2 cellular contexts compared by ENCODE assay signal in the genomic region with DNA sequence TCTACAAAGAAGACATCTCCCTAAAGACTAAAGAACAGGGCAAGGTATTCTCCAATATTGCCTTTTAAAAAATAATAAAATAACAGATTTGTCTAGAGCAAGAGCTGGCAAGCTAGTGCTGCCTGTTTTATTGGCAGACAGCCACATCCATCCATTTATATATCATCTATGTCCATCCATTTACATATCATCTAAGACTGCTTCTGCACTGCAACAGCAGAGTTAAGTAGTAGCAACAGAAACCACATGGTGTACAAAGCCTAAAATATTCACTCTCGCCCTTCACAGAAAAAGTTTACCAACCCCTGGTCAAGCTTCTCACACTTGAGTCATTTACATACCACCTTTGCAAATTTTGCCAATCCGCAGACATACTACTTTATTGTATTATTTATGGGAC.
TF ChIP-seq lines count a peak whose summit lies in the region.

No MANE protein-coding gene starts in this region.

TF ChIP-seq in HepG2, 621 proteins besides CTCF, POLR2A, EP300 and RAD21:
- no peak for TF ChIP-seq ZNF138 (CRISPR knock-in tag; IDR thresholded peaks at IDR 0.05; ENCODE audit: low read depth)
- no peak for TF ChIP-seq XBP1 (CRISPR knock-in tag; IDR thresholded peaks at IDR 0.05)
- TF ChIP-seq, protein P1, sequence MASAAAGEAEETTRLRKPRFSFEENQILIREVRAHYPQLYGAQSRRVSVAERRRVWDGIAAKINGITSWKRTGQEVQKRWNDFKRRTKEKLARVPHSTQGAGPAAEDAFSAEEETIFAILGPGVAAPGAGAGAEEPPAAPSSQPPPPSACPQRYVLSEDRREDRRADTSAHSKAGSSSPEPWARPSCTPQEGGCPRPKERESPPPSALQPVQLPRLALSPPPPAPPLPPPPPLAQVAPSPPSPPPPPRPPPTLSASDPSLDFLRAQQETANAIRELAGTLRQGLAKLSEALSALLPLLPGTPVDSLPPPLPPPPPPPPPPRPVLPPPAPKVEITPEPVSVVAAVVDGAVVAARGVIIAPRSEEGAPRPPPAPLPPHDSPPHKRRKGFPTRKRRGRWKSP (CRISPR knock-in tag; IDR thresholded peaks at IDR 0.05) = no peak
- TF ChIP-seq RBFOX2 (IDR thresholded peaks at IDR 0.05; ENCODE audit: low read depth, low read length) = no peak
- TF ChIP-seq, protein P2, sequence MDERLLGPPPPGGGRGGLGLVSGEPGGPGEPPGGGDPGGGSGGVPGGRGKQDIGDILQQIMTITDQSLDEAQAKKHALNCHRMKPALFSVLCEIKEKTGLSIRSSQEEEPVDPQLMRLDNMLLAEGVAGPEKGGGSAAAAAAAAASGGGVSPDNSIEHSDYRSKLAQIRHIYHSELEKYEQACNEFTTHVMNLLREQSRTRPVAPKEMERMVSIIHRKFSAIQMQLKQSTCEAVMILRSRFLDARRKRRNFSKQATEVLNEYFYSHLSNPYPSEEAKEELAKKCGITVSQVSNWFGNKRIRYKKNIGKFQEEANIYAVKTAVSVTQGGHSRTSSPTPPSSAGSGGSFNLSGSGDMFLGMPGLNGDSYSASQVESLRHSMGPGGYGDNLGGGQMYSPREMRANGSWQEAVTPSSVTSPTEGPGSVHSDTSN (CRISPR knock-in tag; IDR thresholded peaks at IDR 0.05) = no peak
- TF ChIP-seq KDM5A (IDR thresholded peaks at IDR 0.05; ENCODE audit: borderline replicate concordance, low read length) = no peak
- TF ChIP-seq POLR2AphosphoS5 (IDR thresholded peaks at IDR 0.05; ENCODE audit: low read depth, low read length) = peak; percentile 35; the same call in 1 of the 2 replicates

TF ChIP-seq in WTC11, 78 proteins besides CTCF, POLR2A, EP300 and RAD21:
- TF ChIP-seq TP53 (CRISPR knock-in tag; IDR thresholded peaks at IDR 0.05) = no peak
- TF ChIP-seq, protein P3, sequence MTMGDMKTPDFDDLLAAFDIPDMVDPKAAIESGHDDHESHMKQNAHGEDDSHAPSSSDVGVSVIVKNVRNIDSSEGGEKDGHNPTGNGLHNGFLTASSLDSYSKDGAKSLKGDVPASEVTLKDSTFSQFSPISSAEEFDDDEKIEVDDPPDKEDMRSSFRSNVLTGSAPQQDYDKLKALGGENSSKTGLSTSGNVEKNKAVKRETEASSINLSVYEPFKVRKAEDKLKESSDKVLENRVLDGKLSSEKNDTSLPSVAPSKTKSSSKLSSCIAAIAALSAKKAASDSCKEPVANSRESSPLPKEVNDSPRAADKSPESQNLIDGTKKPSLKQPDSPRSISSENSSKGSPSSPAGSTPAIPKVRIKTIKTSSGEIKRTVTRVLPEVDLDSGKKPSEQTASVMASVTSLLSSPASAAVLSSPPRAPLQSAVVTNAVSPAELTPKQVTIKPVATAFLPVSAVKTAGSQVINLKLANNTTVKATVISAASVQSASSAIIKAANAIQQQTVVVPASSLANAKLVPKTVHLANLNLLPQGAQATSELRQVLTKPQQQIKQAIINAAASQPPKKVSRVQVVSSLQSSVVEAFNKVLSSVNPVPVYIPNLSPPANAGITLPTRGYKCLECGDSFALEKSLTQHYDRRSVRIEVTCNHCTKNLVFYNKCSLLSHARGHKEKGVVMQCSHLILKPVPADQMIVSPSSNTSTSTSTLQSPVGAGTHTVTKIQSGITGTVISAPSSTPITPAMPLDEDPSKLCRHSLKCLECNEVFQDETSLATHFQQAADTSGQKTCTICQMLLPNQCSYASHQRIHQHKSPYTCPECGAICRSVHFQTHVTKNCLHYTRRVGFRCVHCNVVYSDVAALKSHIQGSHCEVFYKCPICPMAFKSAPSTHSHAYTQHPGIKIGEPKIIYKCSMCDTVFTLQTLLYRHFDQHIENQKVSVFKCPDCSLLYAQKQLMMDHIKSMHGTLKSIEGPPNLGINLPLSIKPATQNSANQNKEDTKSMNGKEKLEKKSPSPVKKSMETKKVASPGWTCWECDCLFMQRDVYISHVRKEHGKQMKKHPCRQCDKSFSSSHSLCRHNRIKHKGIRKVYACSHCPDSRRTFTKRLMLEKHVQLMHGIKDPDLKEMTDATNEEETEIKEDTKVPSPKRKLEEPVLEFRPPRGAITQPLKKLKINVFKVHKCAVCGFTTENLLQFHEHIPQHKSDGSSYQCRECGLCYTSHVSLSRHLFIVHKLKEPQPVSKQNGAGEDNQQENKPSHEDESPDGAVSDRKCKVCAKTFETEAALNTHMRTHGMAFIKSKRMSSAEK (CRISPR knock-in tag; IDR thresholded peaks at IDR 0.05; ENCODE audit: borderline replicate concordance) = no peak
- TF ChIP-seq TEAD4 (CRISPR knock-in tag; IDR thresholded peaks at IDR 0.05) = no peak
- TF ChIP-seq, protein P4, sequence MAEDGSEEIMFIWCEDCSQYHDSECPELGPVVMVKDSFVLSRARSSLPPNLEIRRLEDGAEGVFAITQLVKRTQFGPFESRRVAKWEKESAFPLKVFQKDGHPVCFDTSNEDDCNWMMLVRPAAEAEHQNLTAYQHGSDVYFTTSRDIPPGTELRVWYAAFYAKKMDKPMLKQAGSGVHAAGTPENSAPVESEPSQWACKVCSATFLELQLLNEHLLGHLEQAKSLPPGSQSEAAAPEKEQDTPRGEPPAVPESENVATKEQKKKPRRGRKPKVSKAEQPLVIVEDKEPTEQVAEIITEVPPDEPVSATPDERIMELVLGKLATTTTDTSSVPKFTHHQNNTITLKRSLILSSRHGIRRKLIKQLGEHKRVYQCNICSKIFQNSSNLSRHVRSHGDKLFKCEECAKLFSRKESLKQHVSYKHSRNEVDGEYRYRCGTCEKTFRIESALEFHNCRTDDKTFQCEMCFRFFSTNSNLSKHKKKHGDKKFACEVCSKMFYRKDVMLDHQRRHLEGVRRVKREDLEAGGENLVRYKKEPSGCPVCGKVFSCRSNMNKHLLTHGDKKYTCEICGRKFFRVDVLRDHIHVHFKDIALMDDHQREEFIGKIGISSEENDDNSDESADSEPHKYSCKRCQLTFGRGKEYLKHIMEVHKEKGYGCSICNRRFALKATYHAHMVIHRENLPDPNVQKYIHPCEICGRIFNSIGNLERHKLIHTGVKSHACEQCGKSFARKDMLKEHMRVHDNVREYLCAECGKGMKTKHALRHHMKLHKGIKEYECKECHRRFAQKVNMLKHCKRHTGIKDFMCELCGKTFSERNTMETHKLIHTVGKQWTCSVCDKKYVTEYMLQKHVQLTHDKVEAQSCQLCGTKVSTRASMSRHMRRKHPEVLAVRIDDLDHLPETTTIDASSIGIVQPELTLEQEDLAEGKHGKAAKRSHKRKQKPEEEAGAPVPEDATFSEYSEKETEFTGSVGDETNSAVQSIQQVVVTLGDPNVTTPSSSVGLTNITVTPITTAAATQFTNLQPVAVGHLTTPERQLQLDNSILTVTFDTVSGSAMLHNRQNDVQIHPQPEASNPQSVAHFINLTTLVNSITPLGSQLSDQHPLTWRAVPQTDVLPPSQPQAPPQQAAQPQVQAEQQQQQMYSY (CRISPR knock-in tag; IDR thresholded peaks at IDR 0.05) = no peak
- TF ChIP-seq, protein P5, sequence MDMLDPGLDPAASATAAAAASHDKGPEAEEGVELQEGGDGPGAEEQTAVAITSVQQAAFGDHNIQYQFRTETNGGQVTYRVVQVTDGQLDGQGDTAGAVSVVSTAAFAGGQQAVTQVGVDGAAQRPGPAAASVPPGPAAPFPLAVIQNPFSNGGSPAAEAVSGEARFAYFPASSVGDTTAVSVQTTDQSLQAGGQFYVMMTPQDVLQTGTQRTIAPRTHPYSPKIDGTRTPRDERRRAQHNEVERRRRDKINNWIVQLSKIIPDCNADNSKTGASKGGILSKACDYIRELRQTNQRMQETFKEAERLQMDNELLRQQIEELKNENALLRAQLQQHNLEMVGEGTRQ (CRISPR knock-in tag; IDR thresholded peaks at IDR 0.05) = no peak
- no peak for TF ChIP-seq ZNF263 (CRISPR knock-in tag; IDR thresholded peaks at IDR 0.05; ENCODE audit: low read depth)
- TF ChIP-seq IRF2 (CRISPR knock-in tag; IDR thresholded peaks at IDR 0.05; ENCODE audit: borderline replicate concordance, low read depth) = no peak
- TF ChIP-seq, protein P6, sequence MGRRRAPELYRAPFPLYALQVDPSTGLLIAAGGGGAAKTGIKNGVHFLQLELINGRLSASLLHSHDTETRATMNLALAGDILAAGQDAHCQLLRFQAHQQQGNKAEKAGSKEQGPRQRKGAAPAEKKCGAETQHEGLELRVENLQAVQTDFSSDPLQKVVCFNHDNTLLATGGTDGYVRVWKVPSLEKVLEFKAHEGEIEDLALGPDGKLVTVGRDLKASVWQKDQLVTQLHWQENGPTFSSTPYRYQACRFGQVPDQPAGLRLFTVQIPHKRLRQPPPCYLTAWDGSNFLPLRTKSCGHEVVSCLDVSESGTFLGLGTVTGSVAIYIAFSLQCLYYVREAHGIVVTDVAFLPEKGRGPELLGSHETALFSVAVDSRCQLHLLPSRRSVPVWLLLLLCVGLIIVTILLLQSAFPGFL (CRISPR knock-in tag; IDR thresholded peaks at IDR 0.05; ENCODE audit: borderline replicate concordance) = no peak
- no peak for TF ChIP-seq ZNF232 (CRISPR knock-in tag; IDR thresholded peaks at IDR 0.05)
- TF ChIP-seq ATF1 (CRISPR knock-in tag; IDR thresholded peaks at IDR 0.05) = no peak
